1 cellular context compared by ENCODE assay signal in genomic region chr10:73743905-73744689, GRCh38.
A peak's percentile ranks its signal among the peaks of the same experiment; 100 is the strongest.
TF ChIP-seq lines count a peak whose summit lies in the region.

SEC24C (plus strand) TSS chr10:73744372; CDS start chr10:73746833, 2,461 bp downstream.

TF ChIP-seq in K562, 482 proteins besides CTCF, POLR2A, EP300 and RAD21 (continued from another document and continues in another):
- TF ChIP-seq, protein P1, sequence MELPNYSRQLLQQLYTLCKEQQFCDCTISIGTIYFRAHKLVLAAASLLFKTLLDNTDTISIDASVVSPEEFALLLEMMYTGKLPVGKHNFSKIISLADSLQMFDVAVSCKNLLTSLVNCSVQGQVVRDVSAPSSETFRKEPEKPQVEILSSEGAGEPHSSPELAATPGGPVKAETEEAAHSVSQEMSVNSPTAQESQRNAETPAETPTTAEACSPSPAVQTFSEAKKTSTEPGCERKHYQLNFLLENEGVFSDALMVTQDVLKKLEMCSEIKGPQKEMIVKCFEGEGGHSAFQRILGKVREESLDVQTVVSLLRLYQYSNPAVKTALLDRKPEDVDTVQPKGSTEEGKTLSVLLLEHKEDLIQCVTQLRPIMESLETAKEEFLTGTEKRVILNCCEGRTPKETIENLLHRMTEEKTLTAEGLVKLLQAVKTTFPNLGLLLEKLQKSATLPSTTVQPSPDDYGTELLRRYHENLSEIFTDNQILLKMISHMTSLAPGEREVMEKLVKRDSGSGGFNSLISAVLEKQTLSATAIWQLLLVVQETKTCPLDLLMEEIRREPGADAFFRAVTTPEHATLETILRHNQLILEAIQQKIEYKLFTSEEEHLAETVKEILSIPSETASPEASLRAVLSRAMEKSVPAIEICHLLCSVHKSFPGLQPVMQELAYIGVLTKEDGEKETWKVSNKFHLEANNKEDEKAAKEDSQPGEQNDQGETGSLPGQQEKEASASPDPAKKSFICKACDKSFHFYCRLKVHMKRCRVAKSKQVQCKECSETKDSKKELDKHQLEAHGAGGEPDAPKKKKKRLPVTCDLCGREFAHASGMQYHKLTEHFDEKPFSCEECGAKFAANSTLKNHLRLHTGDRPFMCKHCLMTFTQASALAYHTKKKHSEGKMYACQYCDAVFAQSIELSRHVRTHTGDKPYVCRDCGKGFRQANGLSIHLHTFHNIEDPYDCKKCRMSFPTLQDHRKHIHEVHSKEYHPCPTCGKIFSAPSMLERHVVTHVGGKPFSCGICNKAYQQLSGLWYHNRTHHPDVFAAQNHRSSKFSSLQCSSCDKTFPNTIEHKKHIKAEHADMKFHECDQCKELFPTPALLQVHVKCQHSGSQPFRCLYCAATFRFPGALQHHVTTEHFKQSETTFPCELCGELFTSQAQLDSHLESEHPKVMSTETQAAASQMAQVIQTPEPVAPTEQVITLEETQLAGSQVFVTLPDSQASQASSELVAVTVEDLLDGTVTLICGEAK (IDR thresholded peaks at IDR 0.05): peak; percentile 99
- TF ChIP-seq, protein P1 (CRISPR knock-in tag; IDR thresholded peaks at IDR 0.05): no peak
- TF ChIP-seq, protein P2, sequence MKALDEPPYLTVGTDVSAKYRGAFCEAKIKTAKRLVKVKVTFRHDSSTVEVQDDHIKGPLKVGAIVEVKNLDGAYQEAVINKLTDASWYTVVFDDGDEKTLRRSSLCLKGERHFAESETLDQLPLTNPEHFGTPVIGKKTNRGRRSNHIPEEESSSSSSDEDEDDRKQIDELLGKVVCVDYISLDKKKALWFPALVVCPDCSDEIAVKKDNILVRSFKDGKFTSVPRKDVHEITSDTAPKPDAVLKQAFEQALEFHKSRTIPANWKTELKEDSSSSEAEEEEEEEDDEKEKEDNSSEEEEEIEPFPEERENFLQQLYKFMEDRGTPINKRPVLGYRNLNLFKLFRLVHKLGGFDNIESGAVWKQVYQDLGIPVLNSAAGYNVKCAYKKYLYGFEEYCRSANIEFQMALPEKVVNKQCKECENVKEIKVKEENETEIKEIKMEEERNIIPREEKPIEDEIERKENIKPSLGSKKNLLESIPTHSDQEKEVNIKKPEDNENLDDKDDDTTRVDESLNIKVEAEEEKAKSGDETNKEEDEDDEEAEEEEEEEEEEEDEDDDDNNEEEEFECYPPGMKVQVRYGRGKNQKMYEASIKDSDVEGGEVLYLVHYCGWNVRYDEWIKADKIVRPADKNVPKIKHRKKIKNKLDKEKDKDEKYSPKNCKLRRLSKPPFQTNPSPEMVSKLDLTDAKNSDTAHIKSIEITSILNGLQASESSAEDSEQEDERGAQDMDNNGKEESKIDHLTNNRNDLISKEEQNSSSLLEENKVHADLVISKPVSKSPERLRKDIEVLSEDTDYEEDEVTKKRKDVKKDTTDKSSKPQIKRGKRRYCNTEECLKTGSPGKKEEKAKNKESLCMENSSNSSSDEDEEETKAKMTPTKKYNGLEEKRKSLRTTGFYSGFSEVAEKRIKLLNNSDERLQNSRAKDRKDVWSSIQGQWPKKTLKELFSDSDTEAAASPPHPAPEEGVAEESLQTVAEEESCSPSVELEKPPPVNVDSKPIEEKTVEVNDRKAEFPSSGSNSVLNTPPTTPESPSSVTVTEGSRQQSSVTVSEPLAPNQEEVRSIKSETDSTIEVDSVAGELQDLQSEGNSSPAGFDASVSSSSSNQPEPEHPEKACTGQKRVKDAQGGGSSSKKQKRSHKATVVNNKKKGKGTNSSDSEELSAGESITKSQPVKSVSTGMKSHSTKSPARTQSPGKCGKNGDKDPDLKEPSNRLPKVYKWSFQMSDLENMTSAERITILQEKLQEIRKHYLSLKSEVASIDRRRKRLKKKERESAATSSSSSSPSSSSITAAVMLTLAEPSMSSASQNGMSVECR (CRISPR knock-in tag; IDR thresholded peaks at IDR 0.05): peak; percentile 88
- TF ChIP-seq HCFC1 (IDR thresholded peaks at IDR 0.05; ENCODE audit: low read depth, low read length) (peak; percentile 78), GATAD2A (IDR thresholded peaks at IDR 0.05) (no peak), RCOR1 (IDR thresholded peaks at IDR 0.05; ENCODE audit: borderline replicate concordance in 1 of 2, low read depth in 2 of 2, low read length in 2 of 2) (no peak; a peak in 1 of 4 replicates), POLR2B (IDR thresholded peaks at IDR 0.05; ENCODE audit: low read depth, partially characterized antibody) (peak; percentile 97), CBFA2T2 (conservative IDR thresholded peaks at IDR 0.05) (no peak), TCF3 (CRISPR knock-in tag; IDR thresholded peaks at IDR 0.05) (no peak), CSDE1 (IDR thresholded peaks at IDR 0.05) (peak in 1 of 2 experiments; percentile 85; a peak in 2 of 4 replicates), BHLHE40 (IDR thresholded peaks at IDR 0.05; ENCODE audit: low read length) (peak; percentile 8; the same call in 1 of the 2 replicates), ZNF224 (CRISPR knock-in tag; IDR thresholded peaks at IDR 0.05) (no peak), SMARCE1 (IDR thresholded peaks at IDR 0.05) (peak; percentile 61), CBX3 (IDR thresholded peaks at IDR 0.05; ENCODE audit: borderline replicate concordance in 1 of 2, low read length in 2 of 2) (peak in 1 of 2 experiments; percentile 63; a peak in 2 of 3 replicates), ZNF57 (CRISPR knock-in tag; IDR thresholded peaks at IDR 0.05) (no peak), FOXK2 (conservative IDR thresholded peaks at IDR 0.05 in 1 of 2, IDR thresholded peaks at IDR 0.05 in 1 of 2; ENCODE audit: low read depth in 2 of 2) (peak; percentile 85 to 91; a peak in 3 of 4 replicates), NR4A1 (CRISPR knock-in tag; IDR thresholded peaks at IDR 0.05) (0 out of 2 replicates have a peak, but pooled peaks have one; percentile 41), NR4A1 (tag; IDR thresholded peaks at IDR 0.05) (no peak; the same call in 1 of the 2 replicates), ZNF717 (CRISPR knock-in tag; IDR thresholded peaks at IDR 0.05) (no peak), ZNF3 (CRISPR knock-in tag; IDR thresholded peaks at IDR 0.05) (no peak), ID3 (CRISPR knock-in tag; IDR thresholded peaks at IDR 0.05) (no peak; the same call in 1 of the 2 replicates), ID3 (tag; IDR thresholded peaks at IDR 0.05) (no peak), RERE (CRISPR knock-in tag; IDR thresholded peaks at IDR 0.05; ENCODE audit: borderline replicate concordance) (no peak), ZNF586 (CRISPR knock-in tag; conservative IDR thresholded peaks at IDR 0.05) (no peak), TGIF2 (CRISPR knock-in tag; IDR thresholded peaks at IDR 0.05) (no peak), ZNF384 (IDR thresholded peaks at IDR 0.05; ENCODE audit: low read depth, low read length) (peak; percentile 52), KLF13 (tag; IDR thresholded peaks at IDR 0.05; ENCODE audit: borderline replicate concordance, low read depth) (peak; percentile 60; the same call in 1 of the 2 replicates), CXXC5 (CRISPR knock-in tag; IDR thresholded peaks at IDR 0.05) (peak; percentile 74; the same call in 1 of the 2 replicates), YY1 (IDR thresholded peaks at IDR 0.05; ENCODE audit: borderline replicate concordance in 1 of 3, control insufficient read depth in 1 of 3, extremely low read depth in 1 of 3, insufficient read depth in 3 of 3, insufficient read length in 1 of 3, insufficient replicate concordance in 2 of 3, low read depth in 1 of 3, low read length in 2 of 3) (peak; percentile 94 to 98 (median 96)), NR3C1 (CRISPR knock-in tag; IDR thresholded peaks at IDR 0.05) (no peak), ZNF143 (CRISPR knock-in tag; IDR thresholded peaks at IDR 0.05) (peak; percentile 52; the same call in 1 of the 2 replicates), ZNF764 (CRISPR knock-in tag; IDR thresholded peaks at IDR 0.05; ENCODE audit: low read depth) (no peak), ZNF583 (CRISPR knock-in tag; IDR thresholded peaks at IDR 0.05) (peak; percentile 84), HOXB6 (CRISPR knock-in tag; IDR thresholded peaks at IDR 0.05; ENCODE audit: borderline replicate concordance) (no peak), USF2 (CRISPR knock-in tag; IDR thresholded peaks at IDR 0.05) (no peak), SMARCC2 (IDR thresholded peaks at IDR 0.05; ENCODE audit: low read depth) (0 out of 2 replicates have a peak, but pooled peaks have one; percentile 41)
- TF ChIP-seq, protein P3, sequence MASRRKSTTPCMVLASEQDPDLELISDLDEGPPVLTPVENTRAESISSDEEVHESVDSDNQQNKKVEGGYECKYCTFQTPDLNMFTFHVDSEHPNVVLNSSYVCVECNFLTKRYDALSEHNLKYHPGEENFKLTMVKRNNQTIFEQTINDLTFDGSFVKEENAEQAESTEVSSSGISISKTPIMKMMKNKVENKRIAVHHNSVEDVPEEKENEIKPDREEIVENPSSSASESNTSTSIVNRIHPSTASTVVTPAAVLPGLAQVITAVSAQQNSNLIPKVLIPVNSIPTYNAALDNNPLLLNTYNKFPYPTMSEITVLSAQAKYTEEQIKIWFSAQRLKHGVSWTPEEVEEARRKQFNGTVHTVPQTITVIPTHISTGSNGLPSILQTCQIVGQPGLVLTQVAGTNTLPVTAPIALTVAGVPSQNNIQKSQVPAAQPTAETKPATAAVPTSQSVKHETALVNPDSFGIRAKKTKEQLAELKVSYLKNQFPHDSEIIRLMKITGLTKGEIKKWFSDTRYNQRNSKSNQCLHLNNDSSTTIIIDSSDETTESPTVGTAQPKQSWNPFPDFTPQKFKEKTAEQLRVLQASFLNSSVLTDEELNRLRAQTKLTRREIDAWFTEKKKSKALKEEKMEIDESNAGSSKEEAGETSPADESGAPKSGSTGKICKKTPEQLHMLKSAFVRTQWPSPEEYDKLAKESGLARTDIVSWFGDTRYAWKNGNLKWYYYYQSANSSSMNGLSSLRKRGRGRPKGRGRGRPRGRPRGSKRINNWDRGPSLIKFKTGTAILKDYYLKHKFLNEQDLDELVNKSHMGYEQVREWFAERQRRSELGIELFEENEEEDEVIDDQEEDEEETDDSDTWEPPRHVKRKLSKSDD (conservative IDR thresholded peaks at IDR 0.05; ENCODE audit: low read length): peak; percentile 93; the same call in 1 of the 2 replicates
